Comparison of ENCODE assay signal across 8 cellular contexts in the genomic region with DNA sequence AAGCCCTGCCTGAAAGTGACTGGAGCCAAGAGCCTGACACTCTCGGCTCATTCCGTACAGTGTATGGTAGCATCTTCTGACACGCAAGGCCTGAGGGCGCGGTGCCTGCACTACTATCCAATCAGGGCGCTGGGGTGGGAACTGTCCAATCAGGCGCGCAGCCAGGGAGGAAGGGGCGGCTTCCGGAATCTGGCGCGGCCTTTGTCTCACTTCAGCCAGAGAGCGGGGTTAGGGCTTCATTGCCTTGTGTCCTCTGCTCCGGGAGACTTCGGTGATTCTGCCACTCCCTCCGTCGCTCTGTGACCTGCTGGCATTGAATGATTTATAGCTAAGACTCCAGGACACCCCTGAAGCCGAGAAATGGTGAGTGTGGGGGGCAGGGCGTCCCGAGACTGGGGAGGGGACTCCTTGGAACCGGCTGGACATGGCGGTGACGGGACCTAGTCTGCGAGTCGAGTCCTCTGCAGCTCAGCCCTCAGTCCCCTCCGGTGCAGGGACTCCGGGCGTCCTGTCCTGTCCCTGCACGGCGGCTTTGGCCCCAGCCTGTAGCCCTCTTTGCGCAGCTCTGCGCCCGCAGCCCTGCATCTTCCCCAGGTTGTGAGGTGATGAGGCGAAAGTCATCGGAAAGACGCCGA.
A peak's percentile ranks its signal among the peaks of the same experiment; 100 is the strongest.
DNase-seq lines count a peak whose midpoint lies in the region; TF ChIP-seq lines count a peak whose summit lies in the region.
"Not testable (repeated sequence)": the region's sequence is repeated elsewhere in the genome, so short reads cannot be mapped to it uniquely, and the experiment has no call there.

No MANE protein-coding gene starts in this region.

- H3K79me2 ChIP-seq in Loucy (ENCODE audit: insufficient read depth, low read length) = peaks cover 34% of the 10 kb centered on the region
- H3K79me2 ChIP-seq in neural cell (replicated peaks; ENCODE audit: insufficient read depth, low read length) = not testable (repeated sequence)

- H3K4me1 Mint-ChIP-seq in stimulated activated naive CD8-positive, alpha-beta T cell treated with anti-CD3 and anti-CD28 coated beads, Interleukin-15, Interleukin-2, amounts not matched to agents 100 ng/mL and 50 ng/mL, for 24 hours (ENCODE audit: low read depth) = peaks cover 14% of the 10 kb centered on the region

- H3K9me2 ChIP-seq in Loucy (replicated peaks; ENCODE audit: low read depth, low read length); neural cell (ENCODE audit: insufficient read depth, low read length): not testable (repeated sequence)

- H3K4me1 ChIP-seq in ES-I3 (ENCODE audit: insufficient read depth, low read length) = not testable (repeated sequence)
- H3K4me1 ChIP-seq in Loucy (ENCODE audit: insufficient read depth, low read length, poor library complexity, severe bottlenecking) = peaks cover 12% of the 10 kb centered on the region

- not testable (repeated sequence) for TF ChIP-seq CTCF in Loucy (conservative IDR thresholded peaks at IDR 0.05; ENCODE audit: low read length); foreskin fibroblast (IDR thresholded peaks at IDR 0.05; ENCODE audit: low read depth, low read length); neural cell (IDR thresholded peaks at IDR 0.05; ENCODE audit: poor library complexity, severe bottlenecking)

- H3K27me3 ChIP-seq in H7 (ENCODE audit: control insufficient read depth, insufficient read depth, low read length); Loucy (ENCODE audit: insufficient read depth, low read length, poor library complexity, severe bottlenecking); neural cell (ENCODE audit: insufficient read depth, low read depth, low read length): not testable (repeated sequence)

- H3K36me3 ChIP-seq in ES-I3 (ENCODE audit: insufficient read depth, low read length); H7 (replicated peaks; ENCODE audit: control insufficient read depth, insufficient read depth, low read length); Loucy (ENCODE audit: insufficient read depth, low read length); neural cell (ENCODE audit: insufficient read depth, low read length): not testable (repeated sequence)

- H3K9ac ChIP-seq in ES-I3 (ENCODE audit: low read depth, low read length) (peak overlapping the region; percentile 78), Loucy (ENCODE audit: low read depth, low read length, poor library complexity, severe bottlenecking) (peak overlapping the region; percentile 76), neural cell (ENCODE audit: low read length) (peak overlapping the region; percentile 63)

- H3K27me3 Mint-ChIP-seq in stimulated activated naive CD8-positive, alpha-beta T cell treated with anti-CD3 and anti-CD28 coated beads, Interleukin-15, Interleukin-2, amounts not matched to agents 100 ng/mL and 50 ng/mL, for 24 hours = not testable (repeated sequence)

- H3K4me3 Mint-ChIP-seq in stimulated activated naive CD8-positive, alpha-beta T cell treated with anti-CD3 and anti-CD28 coated beads, Interleukin-15, Interleukin-2, amounts not matched to agents 100 ng/mL and 50 ng/mL, for 24 hours = peak overlapping the region; percentile 92

- H3K36me3 Mint-ChIP-seq in stimulated activated naive CD8-positive, alpha-beta T cell treated with anti-CD3 and anti-CD28 coated beads, Interleukin-15, Interleukin-2, amounts not matched to agents 100 ng/mL and 50 ng/mL, for 24 hours (ENCODE audit: low read depth) = not testable (repeated sequence)

- H3K27ac ChIP-seq in neural cell (ENCODE audit: low read length) = peak overlapping the region; percentile 58

- H3K27ac Mint-ChIP-seq in stimulated activated naive CD8-positive, alpha-beta T cell treated with anti-CD3 and anti-CD28 coated beads, Interleukin-15, Interleukin-2, amounts not matched to agents 100 ng/mL and 50 ng/mL, for 24 hours = peak overlapping the region; percentile 88

- not testable (repeated sequence) for H3K9me3 ChIP-seq in ES-I3 (ENCODE audit: control insufficient read depth, insufficient read depth, low read length); Loucy (ENCODE audit: insufficient read depth, low read depth, low read length); neural cell (ENCODE audit: low read length)

- peak overlapping the region; percentile 82 for H3K4me2 ChIP-seq in Loucy (ENCODE audit: low read depth, low read length, poor library complexity, severe bottlenecking)
- H3K4me2 ChIP-seq in neural cell (ENCODE audit: low read length) = not testable (repeated sequence)

- not testable (repeated sequence) for TF ChIP-seq RAD21 in neural cell (conservative IDR thresholded peaks at IDR 0.05)

- H3K4me3 ChIP-seq in H7 (ENCODE audit: insufficient read depth, low read depth, low read length) = peak overlapping the region; percentile 55
- H3K4me3 ChIP-seq in Loucy (ENCODE audit: low read length, poor library complexity, severe bottlenecking) = peak overlapping the region; percentile 87
- peak overlapping the region; percentile 66 to 73 for H3K4me3 ChIP-seq in foreskin fibroblast (ENCODE audit: low read depth in 1 of 2, low read length in 2 of 2)
- H3K4me3 ChIP-seq in neural cell (ENCODE audit: low read length) = peak overlapping the region; percentile 66

- H3F3A ChIP-seq in Loucy (ENCODE audit: low read depth); neural cell (ENCODE audit: insufficient read depth, low read length, poor library complexity, severe bottlenecking): not testable (repeated sequence)

- H3K9me3 Mint-ChIP-seq in stimulated activated naive CD8-positive, alpha-beta T cell treated with anti-CD3 and anti-CD28 coated beads, Interleukin-15, Interleukin-2, amounts not matched to agents 100 ng/mL and 50 ng/mL, for 24 hours = not testable (repeated sequence)

- H2AFZ ChIP-seq in Loucy (ENCODE audit: low read length) = peak overlapping the region; percentile 77; the same call in 1 of the 2 replicates
- not testable (repeated sequence) for H2AFZ ChIP-seq in neural cell (ENCODE audit: low read depth, low read length)

- DNase-seq in H7 = peak; percentile 75
- peak; percentile 73 for DNase-seq in SIG-M5 (lab: John Stamatoyannopoulos, UW)
- DNase-seq in activated gamma-delta T cell (lab: John Stamatoyannopoulos, UW) = peak; percentile 51
- peak; percentile 80 to 91 for DNase-seq in foreskin fibroblast

- not testable (repeated sequence) for TF ChIP-seq EP300 in neural cell (conservative IDR thresholded peaks at IDR 0.05; ENCODE audit: poor library complexity, severe bottlenecking)

- not testable (repeated sequence) for H4K20me1 ChIP-seq in Loucy (ENCODE audit: insufficient read depth, low read length, poor library complexity, severe bottlenecking); neural cell (ENCODE audit: insufficient read depth)

TF ChIP-seq in neural cell, 6 proteins besides CTCF, POLR2A, EP300 and RAD21:
- TF ChIP-seq POLR2AphosphoS5 (IDR thresholded peaks at IDR 0.05) (peak; percentile 63), MXI1 (conservative IDR thresholded peaks at IDR 0.05; ENCODE audit: poor library complexity, severe bottlenecking) (peak; percentile 83)
TF ChIP-seq in neural cell: peak in this region for 2; not testable (repeated sequence) for 4.

Comparison
In these comparisons a context has a peak if more than half of its experiments do, and no peak if none do; other contexts are left out.
1. Peak in every context shown above with its lines: DNase-seq, H3K4me3 ChIP-seq and H3K27ac ChIP-seq.